ENCODE assay signal across 2 cellular contexts in genomic region chr9:94553029-94553938, GRCh38.
TF ChIP-seq lines count a peak whose summit lies in the region.

No MANE protein-coding gene starts in this region.

TF ChIP-seq in SK-N-SH treated with all-trans-retinoic acid at 6 μM for 48 hours, 23 proteins besides CTCF, POLR2A, EP300 and RAD21 (continued from another document):
- TF ChIP-seq ARNTL (CRISPR knock-in tag; IDR thresholded peaks at IDR 0.05; ENCODE audit: borderline replicate concordance, low read depth) (no peak), ESRRG (CRISPR knock-in tag; IDR thresholded peaks at IDR 0.05) (no peak), CREB5 (CRISPR knock-in tag; IDR thresholded peaks at IDR 0.05; ENCODE audit: low read depth) (no peak), RARB (CRISPR knock-in tag; IDR thresholded peaks at IDR 0.05) (no peak), TSHZ2 (CRISPR knock-in tag; IDR thresholded peaks at IDR 0.05) (no peak), POU6F1 (CRISPR knock-in tag; IDR thresholded peaks at IDR 0.05; ENCODE audit: borderline replicate concordance, low read depth) (no peak)

TF ChIP-seq in SK-N-SH, 30 proteins besides CTCF, POLR2A, EP300 and RAD21:
- TF ChIP-seq GABPA (IDR thresholded peaks at IDR 0.05; ENCODE audit: low read depth) (no peak), FOXM1 (IDR thresholded peaks at IDR 0.05; ENCODE audit: low read depth) (no peak), FOSL2 (IDR thresholded peaks at IDR 0.05; ENCODE audit: borderline replicate concordance, low read depth) (no peak), GATA2 (CRISPR knock-in tag; IDR thresholded peaks at IDR 0.05) (no peak), SIN3A (IDR thresholded peaks at IDR 0.05; ENCODE audit: borderline replicate concordance, low read depth, low read length) (no peak), NRF1 (IDR thresholded peaks at IDR 0.05; ENCODE audit: low read depth, low read length) (no peak), MEF2A (IDR thresholded peaks at IDR 0.05; ENCODE audit: borderline replicate concordance, low read depth) (no peak), USF1 (IDR thresholded peaks at IDR 0.05; ENCODE audit: borderline replicate concordance, low read depth) (no peak)
